In genomic region chr12:47700263-47700662, GRCh38 we compare ENCODE assay signal across 30 cellular contexts. TPM values are rescaled to one million over a fixed set of nuclear protein-coding genes. Genes with fewer than 3 reads are reported as not detected.
"Had no signal": no experiment of that assay in that cellular context is flagged by ENCODE, and none has a peak within 500 bp of the region (broad histone marks: within the 10 kb centered on the region; RNA-seq: fewer than 3 reads in every experiment).

No MANE protein-coding gene starts in this region.

- H3K27me3 ChIP-seq: colonic mucosa, esophagus squamous epithelium, gastrocnemius medialis, heart right ventricle, left lung had no signal

- H3K9me3 Mint-ChIP-seq: dendritic cell treated with granulocyte-macrophage colony-stimulating factor and Interleukin-4, amounts not matched to agents 40 ng/mL and 50 ng/mL, for 4 days; effector memory CD8-positive, alpha-beta T cell; endodermal cell had no signal

- ATAC-seq: effector memory CD8-positive, alpha-beta T cell; esophagus mucosa; gastrocnemius medialis; heart right ventricle; left cardiac atrium; left lung; left ventricle myocardium superior; lower lobe of right lung had no signal

- H3K27ac ChIP-seq: colonic mucosa, epithelial cell of prostate, esophagus squamous epithelium, gastrocnemius medialis, heart right ventricle, left lung, lower lobe of right lung had no signal

- H3K36me3 ChIP-seq: colonic mucosa had no signal

- FAIRE-seq: endometrium, islet of Langerhans, keratinocyte had no signal

- H3K27me3 Mint-ChIP-seq: dendritic cell treated with granulocyte-macrophage colony-stimulating factor and Interleukin-4, amounts not matched to agents 40 ng/mL and 50 ng/mL, for 4 days; effector memory CD8-positive, alpha-beta T cell had no signal

- H3K4me3 Mint-ChIP-seq: dendritic cell treated with granulocyte-macrophage colony-stimulating factor and Interleukin-4, amounts not matched to agents 40 ng/mL and 50 ng/mL, for 4 days; effector memory CD8-positive, alpha-beta T cell; endodermal cell had no signal

- DNase-seq: colonic mucosa; cortex of kidney; effector CD8-positive, alpha-beta T cell; effector memory CD8-positive, alpha-beta T cell; endodermal cell; esophagus squamous epithelium; foreskin fibroblast; foreskin melanocyte; gastrocnemius medialis; glutamatergic neuron; head of caudate nucleus; heart right ventricle; hippocampal formation; left cardiac atrium; left lung; left ventricle myocardium superior; lower lobe of right lung; mesendoderm; midbrain had no signal

- H3K9me3 ChIP-seq: colonic mucosa, esophagus squamous epithelium, gastrocnemius medialis, heart right ventricle, left lung, lower lobe of right lung had no signal

- H3K4me1 ChIP-seq: colonic mucosa had no signal

- H3K27ac Mint-ChIP-seq: dendritic cell treated with granulocyte-macrophage colony-stimulating factor and Interleukin-4, amounts not matched to agents 40 ng/mL and 50 ng/mL, for 4 days; effector memory CD8-positive, alpha-beta T cell; endodermal cell had no signal

- H3K4me3 ChIP-seq: colonic mucosa, esophagus squamous epithelium, gastrocnemius medialis, heart right ventricle, left lung, lower lobe of right lung had no signal

RNA-seq across cellular contexts. Expression of gene ENDOU, which starts 25.0 kb away (rescaled TPM):
- total RNA-seq: colonic mucosa, endodermal cell, glomerular endothelial cell, kidney epithelial cell, left lung, lower lobe of right lung, lung microvascular endothelial cell, mononuclear cell, mucosa of gallbladder had no signal
